Comparison of ENCODE assay signal across 1 cellular context in the genomic region with DNA sequence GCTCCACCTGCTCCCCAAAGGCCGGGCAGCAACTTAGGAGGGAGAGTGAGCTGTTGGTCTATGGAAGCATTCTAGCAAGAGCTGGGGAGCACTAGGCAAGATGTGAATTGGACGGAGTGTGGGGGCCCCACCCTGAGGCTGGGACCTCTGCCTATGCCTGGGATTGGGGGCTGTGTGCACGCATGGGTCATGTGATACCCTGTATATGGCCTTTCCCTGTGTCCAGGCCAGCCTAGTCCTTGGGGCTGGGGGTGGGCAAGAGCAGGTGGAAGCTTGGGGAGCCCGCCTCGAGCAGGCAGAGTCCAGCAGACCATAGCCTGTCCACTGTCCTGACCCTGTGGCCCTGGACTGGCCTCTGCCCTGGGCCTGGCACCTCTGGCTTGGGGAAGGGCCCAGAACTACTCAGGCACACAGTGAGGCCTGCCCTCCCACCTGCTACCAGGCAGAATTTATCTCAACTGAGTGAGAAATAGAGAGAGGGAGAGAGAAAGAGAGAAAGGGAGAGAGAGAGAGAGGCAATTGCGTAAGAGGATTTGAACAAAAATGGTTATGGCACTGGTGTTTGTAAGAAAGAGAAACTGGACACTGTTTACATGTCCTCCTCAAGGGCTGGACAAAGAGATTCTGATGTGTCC.
TF ChIP-seq lines count a peak whose summit lies in the region.

No MANE protein-coding gene starts in this region.

TF ChIP-seq in HepG2, 621 proteins besides CTCF, POLR2A, EP300 and RAD21 (continued from another document and continues in another):
- TF ChIP-seq ZXDC (CRISPR knock-in tag; IDR thresholded peaks at IDR 0.05) (no peak), SRSF4 (IDR thresholded peaks at IDR 0.05; ENCODE audit: low read depth, low read length, poor library complexity, severe bottlenecking) (no peak), SOX13 (IDR thresholded peaks at IDR 0.05) (no peak), SOX13 (CRISPR knock-in tag; conservative IDR thresholded peaks at IDR 0.05 in 1 of 2, IDR thresholded peaks at IDR 0.05 in 1 of 2) (no peak; a peak in 1 of 4 replicates), ZNF446 (CRISPR knock-in tag; IDR thresholded peaks at IDR 0.05) (no peak), KLF12 (CRISPR knock-in tag; IDR thresholded peaks at IDR 0.05; ENCODE audit: borderline replicate concordance) (0 out of 2 replicates have a peak, but pooled peaks have one; percentile 50), ZNF30 (CRISPR knock-in tag; IDR thresholded peaks at IDR 0.05) (no peak), HOXA9 (CRISPR knock-in tag; IDR thresholded peaks at IDR 0.05; ENCODE audit: borderline replicate concordance) (no peak), TCF7 (IDR thresholded peaks at IDR 0.05; ENCODE audit: low read depth) (no peak), ZNF160 (CRISPR knock-in tag; IDR thresholded peaks at IDR 0.05) (no peak), KDM5B (CRISPR knock-in tag; IDR thresholded peaks at IDR 0.05; ENCODE audit: borderline replicate concordance) (no peak), IRF9 (CRISPR knock-in tag; IDR thresholded peaks at IDR 0.05; ENCODE audit: borderline replicate concordance) (0 out of 2 replicates have a peak, but pooled peaks have one; percentile 34), ELF3 (CRISPR knock-in tag; IDR thresholded peaks at IDR 0.05) (peak; percentile 26; the same call in 1 of the 2 replicates), GTF3A (CRISPR knock-in tag; conservative IDR thresholded peaks at IDR 0.05) (no peak), NONO (IDR thresholded peaks at IDR 0.05) (no peak), NONO (CRISPR knock-in tag; conservative IDR thresholded peaks at IDR 0.05) (no peak), ZNF383 (CRISPR knock-in tag; IDR thresholded peaks at IDR 0.05; ENCODE audit: borderline replicate concordance) (no peak), PHF5A (CRISPR knock-in tag; IDR thresholded peaks at IDR 0.05; ENCODE audit: low read depth, unreplicated experiment) (peak; percentile 53), SKIL (CRISPR knock-in tag; IDR thresholded peaks at IDR 0.05; ENCODE audit: borderline replicate concordance) (no peak), ZNF800 (CRISPR knock-in tag; IDR thresholded peaks at IDR 0.05) (no peak), PLRG1 (conservative IDR thresholded peaks at IDR 0.05) (no peak)
- TF ChIP-seq, protein P1, sequence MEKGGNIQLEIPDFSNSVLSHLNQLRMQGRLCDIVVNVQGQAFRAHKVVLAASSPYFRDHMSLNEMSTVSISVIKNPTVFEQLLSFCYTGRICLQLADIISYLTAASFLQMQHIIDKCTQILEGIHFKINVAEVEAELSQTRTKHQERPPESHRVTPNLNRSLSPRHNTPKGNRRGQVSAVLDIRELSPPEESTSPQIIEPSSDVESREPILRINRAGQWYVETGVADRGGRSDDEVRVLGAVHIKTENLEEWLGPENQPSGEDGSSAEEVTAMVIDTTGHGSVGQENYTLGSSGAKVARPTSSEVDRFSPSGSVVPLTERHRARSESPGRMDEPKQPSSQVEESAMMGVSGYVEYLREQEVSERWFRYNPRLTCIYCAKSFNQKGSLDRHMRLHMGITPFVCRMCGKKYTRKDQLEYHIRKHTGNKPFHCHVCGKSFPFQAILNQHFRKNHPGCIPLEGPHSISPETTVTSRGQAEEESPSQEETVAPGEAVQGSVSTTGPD (CRISPR knock-in tag; IDR thresholded peaks at IDR 0.05): no peak
- TF ChIP-seq, protein P2, sequence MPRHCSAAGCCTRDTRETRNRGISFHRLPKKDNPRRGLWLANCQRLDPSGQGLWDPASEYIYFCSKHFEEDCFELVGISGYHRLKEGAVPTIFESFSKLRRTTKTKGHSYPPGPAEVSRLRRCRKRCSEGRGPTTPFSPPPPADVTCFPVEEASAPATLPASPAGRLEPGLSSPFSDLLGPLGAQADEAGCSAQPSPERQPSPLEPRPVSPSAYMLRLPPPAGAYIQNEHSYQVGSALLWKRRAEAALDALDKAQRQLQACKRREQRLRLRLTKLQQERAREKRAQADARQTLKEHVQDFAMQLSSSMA (CRISPR knock-in tag; IDR thresholded peaks at IDR 0.05): no peak
- TF ChIP-seq, protein P3, sequence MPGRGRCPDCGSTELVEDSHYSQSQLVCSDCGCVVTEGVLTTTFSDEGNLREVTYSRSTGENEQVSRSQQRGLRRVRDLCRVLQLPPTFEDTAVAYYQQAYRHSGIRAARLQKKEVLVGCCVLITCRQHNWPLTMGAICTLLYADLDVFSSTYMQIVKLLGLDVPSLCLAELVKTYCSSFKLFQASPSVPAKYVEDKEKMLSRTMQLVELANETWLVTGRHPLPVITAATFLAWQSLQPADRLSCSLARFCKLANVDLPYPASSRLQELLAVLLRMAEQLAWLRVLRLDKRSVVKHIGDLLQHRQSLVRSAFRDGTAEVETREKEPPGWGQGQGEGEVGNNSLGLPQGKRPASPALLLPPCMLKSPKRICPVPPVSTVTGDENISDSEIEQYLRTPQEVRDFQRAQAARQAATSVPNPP (CRISPR knock-in tag; IDR thresholded peaks at IDR 0.05): no peak
- TF ChIP-seq, protein P4, sequence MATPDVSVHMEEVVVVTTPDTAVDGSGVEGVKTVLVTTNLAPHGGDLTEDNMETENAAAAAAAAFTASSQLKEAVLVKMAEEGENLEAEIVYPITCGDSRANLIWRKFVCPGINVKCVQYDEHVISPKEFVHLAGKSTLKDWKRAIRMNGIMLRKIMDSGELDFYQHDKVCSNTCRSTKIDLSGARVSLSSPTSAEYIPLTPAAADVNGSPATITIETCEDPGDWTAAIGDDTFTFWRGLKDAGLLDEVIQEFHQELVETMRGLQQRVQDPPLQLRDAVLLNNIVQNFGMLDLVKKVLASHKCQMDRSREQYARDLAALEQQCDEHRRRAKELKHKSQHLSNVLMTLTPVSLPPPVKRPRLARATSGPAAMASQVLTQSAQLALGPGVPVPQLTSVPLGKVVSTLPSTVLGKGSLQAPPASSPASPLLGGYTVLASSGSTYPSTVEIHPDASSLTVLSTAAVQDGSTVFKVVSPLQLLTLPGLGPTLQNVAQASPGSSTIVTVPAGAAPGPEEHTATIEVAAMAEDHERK (CRISPR knock-in tag; IDR thresholded peaks at IDR 0.05; ENCODE audit: low read depth): no peak
- TF ChIP-seq, protein P5, sequence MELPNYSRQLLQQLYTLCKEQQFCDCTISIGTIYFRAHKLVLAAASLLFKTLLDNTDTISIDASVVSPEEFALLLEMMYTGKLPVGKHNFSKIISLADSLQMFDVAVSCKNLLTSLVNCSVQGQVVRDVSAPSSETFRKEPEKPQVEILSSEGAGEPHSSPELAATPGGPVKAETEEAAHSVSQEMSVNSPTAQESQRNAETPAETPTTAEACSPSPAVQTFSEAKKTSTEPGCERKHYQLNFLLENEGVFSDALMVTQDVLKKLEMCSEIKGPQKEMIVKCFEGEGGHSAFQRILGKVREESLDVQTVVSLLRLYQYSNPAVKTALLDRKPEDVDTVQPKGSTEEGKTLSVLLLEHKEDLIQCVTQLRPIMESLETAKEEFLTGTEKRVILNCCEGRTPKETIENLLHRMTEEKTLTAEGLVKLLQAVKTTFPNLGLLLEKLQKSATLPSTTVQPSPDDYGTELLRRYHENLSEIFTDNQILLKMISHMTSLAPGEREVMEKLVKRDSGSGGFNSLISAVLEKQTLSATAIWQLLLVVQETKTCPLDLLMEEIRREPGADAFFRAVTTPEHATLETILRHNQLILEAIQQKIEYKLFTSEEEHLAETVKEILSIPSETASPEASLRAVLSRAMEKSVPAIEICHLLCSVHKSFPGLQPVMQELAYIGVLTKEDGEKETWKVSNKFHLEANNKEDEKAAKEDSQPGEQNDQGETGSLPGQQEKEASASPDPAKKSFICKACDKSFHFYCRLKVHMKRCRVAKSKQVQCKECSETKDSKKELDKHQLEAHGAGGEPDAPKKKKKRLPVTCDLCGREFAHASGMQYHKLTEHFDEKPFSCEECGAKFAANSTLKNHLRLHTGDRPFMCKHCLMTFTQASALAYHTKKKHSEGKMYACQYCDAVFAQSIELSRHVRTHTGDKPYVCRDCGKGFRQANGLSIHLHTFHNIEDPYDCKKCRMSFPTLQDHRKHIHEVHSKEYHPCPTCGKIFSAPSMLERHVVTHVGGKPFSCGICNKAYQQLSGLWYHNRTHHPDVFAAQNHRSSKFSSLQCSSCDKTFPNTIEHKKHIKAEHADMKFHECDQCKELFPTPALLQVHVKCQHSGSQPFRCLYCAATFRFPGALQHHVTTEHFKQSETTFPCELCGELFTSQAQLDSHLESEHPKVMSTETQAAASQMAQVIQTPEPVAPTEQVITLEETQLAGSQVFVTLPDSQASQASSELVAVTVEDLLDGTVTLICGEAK (IDR thresholded peaks at IDR 0.05): no peak
- TF ChIP-seq, protein P5 (CRISPR knock-in tag; IDR thresholded peaks at IDR 0.05): no peak; the same call in 1 of the 2 replicates
